25 cellular contexts compared by ENCODE assay signal in genomic region chr10:100560248-100560647, GRCh38.
"Had no signal": no experiment of that assay in that cellular context is flagged by ENCODE, and none has a peak within 500 bp of the region (broad histone marks: within the 10 kb centered on the region; RNA-seq: fewer than 3 reads in every experiment).

No MANE protein-coding gene starts in this region.

- H3K27ac Mint-ChIP-seq: dendritic cell treated with granulocyte-macrophage colony-stimulating factor and Interleukin-4, amounts not matched to agents 40 ng/mL and 50 ng/mL, for 4 days; endodermal cell; natural killer cell treated with Interleukin-12 subunit alpha and Interleukin-12 subunit beta and Interleukin-15 and Interleukin-18, amount 100 ng/mL, for 72 hours; stimulated activated memory B cell treated with anti-CD40 and anti-IgM and Interleukin-4, amounts not matched to agents 10 μg/mL and 1 μg/mL and 100 μg/mL, for 72 hours; type B pancreatic cell had no signal

- H3K9ac ChIP-seq: parathyroid adenoma had no signal

- ATAC-seq: esophagus mucosa; gastrocnemius medialis; left lobe of liver; natural killer cell treated with Interleukin-12 subunit alpha and Interleukin-12 subunit beta and Interleukin-15 and Interleukin-18, amount 100 ng/mL, for 72 hours; psoas muscle; right cardiac atrium; stimulated activated memory B cell treated with anti-CD40 and anti-IgM and Interleukin-4, amounts not matched to agents 10 μg/mL and 1 μg/mL and 100 μg/mL, for 72 hours; stimulated activated naive CD8-positive, alpha-beta T cell treated with anti-CD3 and anti-CD28 coated beads, Interleukin-15, Interleukin-2, amounts not matched to agents 100 U/mL and 50 U/mL, for 24 hours had no signal

- H3K9me3 ChIP-seq: gastrocnemius medialis, psoas muscle, spleen, testis, tibial artery had no signal

- H3K36me3 ChIP-seq: gastrocnemius medialis had no signal

- DNase-seq: effector CD8-positive, alpha-beta T cell; endodermal cell; foreskin fibroblast; gastrocnemius medialis; head of caudate nucleus; kidney; naive B cell; psoas muscle; right cardiac atrium; spleen; stimulated activated CD4-positive, alpha-beta T cell treated with anti-CD3 and anti-CD28 coated beads, Interleukin-4, amount 100 ng/mL, for 4 hours; stimulated activated naive CD8-positive, alpha-beta T cell treated with anti-CD3 and anti-CD28 coated beads, Interleukin-15, Interleukin-2, amounts not matched to agents 100 U/mL and 50 U/mL, for 24 hours; substantia nigra; testis; tibial artery had no signal

- H3K9me3 Mint-ChIP-seq: dendritic cell treated with granulocyte-macrophage colony-stimulating factor and Interleukin-4, amounts not matched to agents 40 ng/mL and 50 ng/mL, for 4 days; endodermal cell; naive B cell; natural killer cell treated with Interleukin-12 subunit alpha and Interleukin-12 subunit beta and Interleukin-15 and Interleukin-18, amount 100 ng/mL, for 72 hours; neural crest cell; stimulated activated memory B cell treated with anti-CD40 and anti-IgM and Interleukin-4, amounts not matched to agents 10 μg/mL and 1 μg/mL and 100 μg/mL, for 72 hours; type B pancreatic cell had no signal

- H3K4me3 ChIP-seq: gastrocnemius medialis, psoas muscle, skin epidermis, spleen, testis, tibial artery had no signal

- H3K27me3 ChIP-seq: testis had no signal

- H3K4me1 ChIP-seq: parathyroid adenoma had no signal

- H3K27ac ChIP-seq: epithelial cell of prostate, gastrocnemius medialis, parathyroid adenoma, psoas muscle, skin epidermis, spleen, testis, tibial artery had no signal

- H3K79me2 ChIP-seq: parathyroid adenoma had no signal

- H3K4me3 Mint-ChIP-seq: dendritic cell treated with granulocyte-macrophage colony-stimulating factor and Interleukin-4, amounts not matched to agents 40 ng/mL and 50 ng/mL, for 4 days; endodermal cell; neural crest cell; stimulated activated memory B cell treated with anti-CD40 and anti-IgM and Interleukin-4, amounts not matched to agents 10 μg/mL and 1 μg/mL and 100 μg/mL, for 72 hours; type B pancreatic cell had no signal
